ENCODE assay signal across 8 cellular contexts in genomic region chr7:76020031-76020714, GRCh38. TPM values are rescaled to one million over a fixed set of nuclear protein-coding genes. Genes with fewer than 3 reads are reported as not detected.
A peak's percentile ranks its signal among the peaks of the same experiment; 100 is the strongest.
DNase-seq lines count a peak whose midpoint lies in the region; ATAC-seq lines count a peak whose summit lies in the region.

No MANE protein-coding gene starts in this region.

- no peaks in the 10 kb centered on the region for H3K27me3 Mint-ChIP-seq in activated CD4-positive, alpha-beta memory T cell treated with anti-CD3 and anti-CD28 coated beads for 36 hours

- ATAC-seq in HG02885 (IDR thresholded peaks at IDR 0.05; ENCODE audit: poor library complexity, unreplicated experiment), result no peak

- no peak overlapping the region for H2BK15ac ChIP-seq in mesenchymal stem cell (ENCODE audit: low read depth, poor library complexity, severe bottlenecking)

- no peak overlapping the region for H3K27ac Mint-ChIP-seq in activated CD4-positive, alpha-beta memory T cell treated with anti-CD3 and anti-CD28 coated beads for 36 hours

- H2BK120ac ChIP-seq in mesenchymal stem cell (ENCODE audit: low read depth, low read length), result no peak overlapping the region

- H3K9ac ChIP-seq in mesenchymal stem cell (ENCODE audit: low read length), result no peak overlapping the region

- H3K23ac ChIP-seq in mesenchymal stem cell (ENCODE audit: low read length in 2 of 2), result no peak overlapping the region

- H2AK5ac ChIP-seq in mesenchymal stem cell (ENCODE audit: low read length, severe bottlenecking), result no peak overlapping the region

- no peak overlapping the region for H3K4me3 ChIP-seq in mesenchymal stem cell (ENCODE audit: insufficient read depth in 1 of 2, low read depth in 1 of 2, low read length in 2 of 2)

- no peaks in the 10 kb centered on the region for H3K27me3 ChIP-seq in mesenchymal stem cell (ENCODE audit: control insufficient read depth in 1 of 2, insufficient read depth in 1 of 2, low read length in 2 of 2)

- H3K9me3 ChIP-seq in mesenchymal stem cell (ENCODE audit: control insufficient read depth, low read length), result no peaks in the 10 kb centered on the region

- CTCF ChIA-PET in activated CD4-positive, alpha-beta memory T cell treated with anti-CD3 and anti-CD28 coated beads for 36 hours (lab: Charles Lee), result interaction anchor here (0.5 to 6.7 kb wide), 53 partner anchors 8 to 406 kb away, joined by 3 to 153 read pairs (median 4); no protein-coding TSS in a partner anchor

- no peak overlapping the region for H4K8ac ChIP-seq in mesenchymal stem cell (ENCODE audit: low read length)

- no peak overlapping the region for H3K27ac ChIP-seq in mesenchymal stem cell (ENCODE audit: low read length, poor library complexity, severe bottlenecking)

- H2BK12ac ChIP-seq in mesenchymal stem cell (ENCODE audit: low read length in 2 of 2), result no peak overlapping the region

- H3K4ac ChIP-seq in mesenchymal stem cell (ENCODE audit: low read depth in 1 of 2, low read length in 2 of 2), result no peak overlapping the region

- H2AFZ ChIP-seq in mesenchymal stem cell (ENCODE audit: low read depth, low read length), result no peak overlapping the region

- no peaks in the 10 kb centered on the region for H3K9me3 Mint-ChIP-seq in activated CD4-positive, alpha-beta memory T cell treated with anti-CD3 and anti-CD28 coated beads for 36 hours

- peaks cover 4% of the 10 kb centered on the region for H3K79me1 ChIP-seq in mesenchymal stem cell (replicated peaks; ENCODE audit: low read length, poor library complexity, severe bottlenecking)

- intact Hi-C loops in activated CD4-positive, alpha-beta memory T cell treated with anti-CD3 and anti-CD28 coated beads for 36 hours (cut with micrococcal nuclease), result loop anchor here (1.0 kb wide), 1 partner anchor 154 kb away; no protein-coding TSS in a partner anchor

- POLR2A ChIA-PET in activated CD4-positive, alpha-beta memory T cell treated with anti-CD3 and anti-CD28 coated beads for 36 hours (lab: Charles Lee), result interaction anchor here (1.3 kb wide), 1 partner anchor 104 kb away, joined by 5 read pairs; the partner anchor contains the start of gene POR

- 43% methylated on average over 6 of the region's 6 CpGs for WGBS in mesenchymal stem cell

- H3K4me1 ChIP-seq in mesenchymal stem cell (ENCODE audit: control insufficient read depth, insufficient read depth, low read depth, low read length), result no peaks in the 10 kb centered on the region

- no peak overlapping the region for H2BK5ac ChIP-seq in mesenchymal stem cell (ENCODE audit: low read depth, low read length, poor library complexity, severe bottlenecking)

- H3K18ac ChIP-seq in mesenchymal stem cell (ENCODE audit: low read depth in 1 of 2, low read length in 2 of 2), result no peak overlapping the region

- H3K4me2 ChIP-seq in mesenchymal stem cell (ENCODE audit: low read length, poor library complexity, severe bottlenecking), result no peak overlapping the region

- H4K91ac ChIP-seq in mesenchymal stem cell (ENCODE audit: low read length), result no peak overlapping the region

- peaks cover 28% of the 10 kb centered on the region for H3K36me3 Mint-ChIP-seq in activated CD4-positive, alpha-beta memory T cell treated with anti-CD3 and anti-CD28 coated beads for 36 hours

- peaks cover 40 to 53% of the 10 kb centered on the region in 2 experiments for H3K36me3 ChIP-seq in mesenchymal stem cell (ENCODE audit: control insufficient read depth in 1 of 2, insufficient read depth in 2 of 2, low read depth in 1 of 2, low read length in 2 of 2)

- DNase-seq in AG08396 (ENCODE audit: low spot score), result peak; percentile 76
- DNase-seq in GM19240 (ENCODE audit: insufficient read length, low spot score), result peak; percentile 71
- peak; percentile 79 for DNase-seq in NCI-H2227 (lab: John Stamatoyannopoulos, UW; ENCODE audit: unreplicated experiment)
- DNase-seq in activated CD4-positive, alpha-beta memory T cell treated with anti-CD3 and anti-CD28 coated beads for 36 hours, result peak; percentile 81
- DNase-seq in effector CD8-positive, alpha-beta T cell (lab: John Stamatoyannopoulos, UW), result peak; percentile 57
- peak; percentile 70 for DNase-seq in mesenchymal stem cell
- peak; percentile 35 to 40 for DNase-seq in stimulated activated CD8-positive, alpha-beta memory T cell treated with anti-CD3 and anti-CD28 coated beads, Interleukin-15, amount 100 ng/mL, for 48 hours (ENCODE audit: low read depth in 2 of 2)

- H3K14ac ChIP-seq in mesenchymal stem cell (ENCODE audit: low read length in 2 of 2), result no peak overlapping the region

- H3K4me3 Mint-ChIP-seq in activated CD4-positive, alpha-beta memory T cell treated with anti-CD3 and anti-CD28 coated beads for 36 hours, result no peak overlapping the region

- peaks cover 11% of the 10 kb centered on the region for H3K4me1 Mint-ChIP-seq in activated CD4-positive, alpha-beta memory T cell treated with anti-CD3 and anti-CD28 coated beads for 36 hours (ENCODE audit: low read depth)

RNA-seq across cellular contexts. Expression of gene TMEM120A, which starts 25.8 kb away (rescaled TPM):
- total RNA-seq in activated CD4-positive, alpha-beta memory T cell treated with anti-CD3 and anti-CD28 coated beads for 36 hours, result 10 to 100 TPM; 24.2 to 25.8 TPM
- polyA plus RNA-seq in mesenchymal stem cell (2013, experiment 1 of 2), result 54.5 TPM
- 54.2 TPM for polyA plus RNA-seq in mesenchymal stem cell (2013, experiment 2 of 2)

RNA-seq across cellular contexts. Expression of gene STYXL1, which starts 27.6 kb away (rescaled TPM):
- 10 to 100 TPM; 37.8 to 40.5 TPM for total RNA-seq in activated CD4-positive, alpha-beta memory T cell treated with anti-CD3 and anti-CD28 coated beads for 36 hours
- 32.4 TPM for polyA plus RNA-seq in mesenchymal stem cell (2013, experiment 1 of 2)
- 29.5 TPM for polyA plus RNA-seq in mesenchymal stem cell (2013, experiment 2 of 2)

RNA-seq across cellular contexts. Expression of gene MDH2, which starts 27.7 kb away (rescaled TPM):
- total RNA-seq in activated CD4-positive, alpha-beta memory T cell treated with anti-CD3 and anti-CD28 coated beads for 36 hours, result 100 to 1,000 TPM; 259 to 271 TPM
- polyA plus RNA-seq in mesenchymal stem cell (2013, experiment 1 of 2), result 286 TPM
- polyA plus RNA-seq in mesenchymal stem cell (2013, experiment 2 of 2), result 277 TPM
